Comparison of ENCODE assay signal across 20 cellular contexts in the genomic region with DNA sequence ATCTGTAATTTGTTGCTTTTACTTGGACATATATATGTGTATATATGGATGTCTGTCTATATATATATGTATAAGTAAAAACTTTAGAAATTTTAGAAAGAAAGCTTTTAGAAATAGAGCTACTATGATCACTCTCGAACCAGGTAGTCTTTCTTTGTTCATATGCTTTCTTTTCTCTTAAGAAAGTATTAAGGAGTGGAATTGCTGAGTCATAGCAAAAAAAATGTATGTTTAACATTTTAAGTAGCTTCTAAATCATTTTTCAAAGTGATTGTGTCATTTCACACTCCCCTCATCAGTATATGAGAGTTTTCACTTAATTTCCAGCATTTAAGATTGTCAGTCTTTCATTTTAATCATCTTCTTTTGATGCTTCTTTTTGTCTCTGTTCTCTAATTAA.
DNase-seq lines count a peak whose midpoint lies in the region; ATAC-seq, FAIRE-seq and TF ChIP-seq lines count a peak whose summit lies in the region.
"Had no signal": no experiment of that assay in that cellular context is flagged by ENCODE, and none has a peak within 500 bp of the region (broad histone marks: within the 10 kb centered on the region; RNA-seq: fewer than 3 reads in every experiment).

No MANE protein-coding gene starts in this region.

- ATAC-seq in HepG2 (no peak), right lobe of liver (no peak), HG02885 (IDR thresholded peaks at IDR 0.05; ENCODE audit: poor library complexity, unreplicated experiment) (no peak)
- ATAC-seq in stimulated activated effector memory CD8-positive, alpha-beta T cell treated with anti-CD3 and anti-CD28 coated beads, Interleukin-12 subunit alpha, Interleukin-12 subunit beta, amount 100 ng/mL, for 72 hours = no peak

- H2AK5ac ChIP-seq in H1 (ENCODE audit: low read depth, low read length) = no peak overlapping the region

- H4K8ac ChIP-seq in H1 (ENCODE audit: extremely low read depth, insufficient read depth, low read length) = no peak overlapping the region

- intact Hi-C loops in HepG2 (cut with micrococcal nuclease; ENCODE audit: unreplicated experiment) = no loop called here
- intact Hi-C loops in right lobe of liver (cut with DNase I) = no loop called here

- H3K9me3 Mint-ChIP-seq in stimulated activated effector memory CD8-positive, alpha-beta T cell treated with anti-CD3 and anti-CD28 coated beads, Interleukin-12 subunit alpha, Interleukin-12 subunit beta, amount 100 ng/mL, for 72 hours = peaks cover 11% of the 10 kb centered on the region

- in situ Hi-C loops in HepG2 (cut with HindIII; ENCODE audit: extremely low pct_ligation_motif_present, low pct_unique_long_range_greater_than_20kb) = no loop called here

- no peak overlapping the region for H3K27ac Mint-ChIP-seq in stimulated activated effector memory CD8-positive, alpha-beta T cell treated with anti-CD3 and anti-CD28 coated beads, Interleukin-12 subunit alpha, Interleukin-12 subunit beta, amount 100 ng/mL, for 72 hours
- H3K27ac Mint-ChIP-seq: CD4-positive, alpha-beta memory T cell had no signal

- H4K5ac ChIP-seq in H1 (ENCODE audit: insufficient read length, low read depth, low read length) = no peak overlapping the region

- no peak overlapping the region for H3K14ac ChIP-seq in H1 (ENCODE audit: insufficient read length)

- no peak overlapping the region for H3K27ac ChIP-seq in HepG2 (ENCODE audit: extremely low read length, insufficient read depth, low read length)
- H3K27ac ChIP-seq in right lobe of liver = no peak overlapping the region
- H3K27ac ChIP-seq in H1 (ENCODE audit: low read depth, low read length) = no peak overlapping the region
- H3K27ac ChIP-seq: KMS-11 had no signal

- no peak for TF ChIP-seq RAD21 in HepG2 (CRISPR knock-in tag; IDR thresholded peaks at IDR 0.05)
- TF ChIP-seq RAD21 in H1 (IDR thresholded peaks at IDR 0.05 in 1 of 2, conservative IDR thresholded peaks at IDR 0.05 in 1 of 2; ENCODE audit: low read depth in 2 of 2, low read length in 2 of 2) = no peak

- no peak for TF ChIP-seq CTCF in HepG2 (CRISPR knock-in tag; IDR thresholded peaks at IDR 0.05)
- no peak for TF ChIP-seq CTCF in right lobe of liver (IDR thresholded peaks at IDR 0.05)
- TF ChIP-seq CTCF in H1 (IDR thresholded peaks at IDR 0.05; ENCODE audit: control extremely low read depth in 1 of 3, insufficient read depth in 1 of 3, low read depth in 1 of 3, low read length in 3 of 3) = no peak
- no peak for TF ChIP-seq CTCF in retinal pigment epithelial cell (conservative IDR thresholded peaks at IDR 0.05; ENCODE audit: low read depth, low read length)

- no peaks in the 10 kb centered on the region for H3K79me1 ChIP-seq in H1 (ENCODE audit: low read depth, low read length)

- H3K4me1 Mint-ChIP-seq in stimulated activated effector memory CD8-positive, alpha-beta T cell treated with anti-CD3 and anti-CD28 coated beads, Interleukin-12 subunit alpha, Interleukin-12 subunit beta, amount 100 ng/mL, for 72 hours = no peaks in the 10 kb centered on the region
- H3K4me1 Mint-ChIP-seq: CD4-positive, alpha-beta memory T cell had no signal

- H4K20me1 ChIP-seq in HepG2 (ENCODE audit: insufficient read depth, low read length) (no peaks in the 10 kb centered on the region), H1 (replicated peaks in 1 of 2; ENCODE audit: control insufficient read depth in 1 of 2, insufficient read depth in 2 of 2, low read length in 2 of 2) (no peaks in the 10 kb centered on the region)

- H3K4me2 ChIP-seq in HepG2 (ENCODE audit: low read depth, low read length) = no peak overlapping the region
- H3K4me2 ChIP-seq in H1 (ENCODE audit: insufficient read depth in 1 of 2, low read depth in 2 of 2, low read length in 2 of 2) = no peak overlapping the region
- H3K4me2 ChIP-seq: KMS-11 had no signal

- H3K23me2 ChIP-seq in H1 (ENCODE audit: low read depth, low read length) = no peaks in the 10 kb centered on the region

- no peak overlapping the region for H3K23ac ChIP-seq in H1 (ENCODE audit: insufficient read length)

- H3K79me2 ChIP-seq in HepG2 (ENCODE audit: insufficient read depth, low read length) = no peaks in the 10 kb centered on the region
- H3K79me2 ChIP-seq in H1 (ENCODE audit: control insufficient read depth in 1 of 2, insufficient read depth in 2 of 2, low read length in 2 of 2) = no peaks in the 10 kb centered on the region

- no TSS peak for BruUV-seq in HepG2 (replicated peaks; lab: Mats Ljungman, UMichigan)

- H2BK5ac ChIP-seq in H1 (ENCODE audit: low read depth, low read length) = no peak overlapping the region

- no peak for TF ChIP-seq EP300 in HepG2 (IDR thresholded peaks at IDR 0.05; ENCODE audit: low read depth in 2 of 2, low read length in 2 of 2)
- TF ChIP-seq EP300 in HepG2 (CRISPR knock-in tag; IDR thresholded peaks at IDR 0.05; ENCODE audit: borderline replicate concordance) = no peak
- no peak for TF ChIP-seq EP300 in H1 (IDR thresholded peaks at IDR 0.05; ENCODE audit: borderline replicate concordance in 1 of 2, low read depth in 2 of 2, low read length in 2 of 2)

- POLR2A ChIA-PET in HepG2 (lab: Yijun Ruan, JAX) (no interaction called here), H1 (lab: Charles Lee; ENCODE audit: partially characterized antibody) (no interaction called here)

- no peak overlapping the region for H3K18ac ChIP-seq in H1 (ENCODE audit: extremely low read depth, low read length)

- no peaks in the 10 kb centered on the region for H3K36me3 ChIP-seq in HepG2 (replicated peaks in 1 of 2; ENCODE audit: control insufficient read depth in 1 of 2, insufficient read depth in 2 of 2, low read length in 2 of 2)
- H3K36me3 ChIP-seq in right lobe of liver = no peaks in the 10 kb centered on the region
- no peaks in the 10 kb centered on the region for H3K36me3 ChIP-seq in H1 (ENCODE audit: control insufficient read depth in 2 of 4, insufficient read depth in 4 of 4, low read length in 3 of 4)
- H3K36me3 ChIP-seq: HAP-1 had no signal

- H3K4me3 ChIP-seq in HepG2 (replicated peaks in 1 of 3; ENCODE audit: insufficient read depth in 1 of 3, low read depth in 2 of 3, low read length in 3 of 3) (no peak overlapping the region), right lobe of liver (no peak overlapping the region), H1 (ENCODE audit: extremely low read depth in 1 of 4, insufficient read depth in 2 of 4, low read depth in 3 of 4, low read length in 4 of 4) (no peak overlapping the region), retinal pigment epithelial cell (ENCODE audit: low read length) (no peak overlapping the region)
- H3K4me3 ChIP-seq: GM12878, HAP-1 had no signal

- no peak for DNase-seq in HepG2 (ENCODE audit: low spot score)
- no peak for DNase-seq in right lobe of liver
- DNase-seq in OCI-M1 (lab: John Stamatoyannopoulos, UW) = peak; percentile 23
- DNase-seq in H1 (ENCODE audit: low read depth in 1 of 2, low spot score in 2 of 2) = no peak
- DNase-seq in retinal pigment epithelial cell (ENCODE audit: low read depth) = peak; percentile 8
- no peak for DNase-seq in stimulated activated effector memory CD8-positive, alpha-beta T cell treated with anti-CD3 and anti-CD28 coated beads, Interleukin-12 subunit alpha, Interleukin-12 subunit beta, amount 100 ng/mL, for 72 hours (ENCODE audit: low spot score in 2 of 2)
- DNase-seq in NCI-H2081 (lab: John Stamatoyannopoulos, UW) = no peak
- DNase-seq: 8988T; CD4-positive, alpha-beta memory T cell; DMS153; NCI-H1048; NCI-H1436; NCI-H1930; NCI-H345; NCI-H526; Right ventricle myocardium superior had no signal

- H3K27me3 ChIP-seq in HepG2 (ENCODE audit: control insufficient read depth in 1 of 2, insufficient read depth in 2 of 2, low read length in 2 of 2) (no peaks in the 10 kb centered on the region), right lobe of liver (no peaks in the 10 kb centered on the region), H1 (replicated peaks in 1 of 4; ENCODE audit: control insufficient read depth in 3 of 4, extremely low read depth in 1 of 4, insufficient read depth in 3 of 4, low read length in 3 of 4) (no peaks in the 10 kb centered on the region)

- 2% methylated on average over 1 of the region's 1 CpG for WGBS in HepG2 (ENCODE audit: low lambda C conversion rate)
- 17% methylated on average over 1 of the region's 1 CpG for WGBS in right lobe of liver (ENCODE audit: insufficient coverage, low coverage, low lambda C conversion rate, missing lambda C conversion rate)
- 76% methylated on average over 1 of the region's 1 CpG; no CpG with 5 or more reads in 1 of the 2 experiments for WGBS in H1 (ENCODE audit: extremely low coverage in 1 of 2, insufficient coverage in 1 of 2, insufficient read length in 1 of 2, insufficient replicate concordance in 2 of 2, low coverage in 1 of 2, low lambda C conversion rate in 2 of 2, missing lambda C conversion rate in 1 of 2), 2 experiments

- no peak overlapping the region for H2BK15ac ChIP-seq in H1 (ENCODE audit: low read length)

- CTCF ChIA-PET in HepG2 (lab: Yijun Ruan, JAX; ENCODE audit: low intra/inter-chr PET ratio, low total read pairs) = no interaction called here
- CTCF ChIA-PET in H1 (lab: Charles Lee; ENCODE audit: partially characterized antibody) = no interaction called here

- no peak overlapping the region for H4K91ac ChIP-seq in H1 (replicated peaks; ENCODE audit: insufficient read length, low read length)

- H2BK20ac ChIP-seq in H1 (ENCODE audit: low read length) = no peak overlapping the region

- H3K4me1 ChIP-seq in HepG2 (ENCODE audit: insufficient read depth, low read length) (no peaks in the 10 kb centered on the region), right lobe of liver (no peaks in the 10 kb centered on the region), H1 (replicated peaks in 1 of 4; ENCODE audit: control insufficient read depth in 3 of 4, insufficient read depth in 4 of 4, low read length in 3 of 4) (peaks cover 0 to 5% (median 1%) of the 10 kb centered on the region in 4 experiments; a peak in 3 of 7 replicates)

- H2AFZ ChIP-seq in HepG2 (ENCODE audit: low read length) (no peak overlapping the region), H1 (ENCODE audit: low read length) (no peak overlapping the region)

- TF ChIP-seq POLR2A in HepG2 (IDR thresholded peaks at IDR 0.05; ENCODE audit: insufficient read depth in 1 of 2, low read depth in 2 of 2, low read length in 2 of 2) = no peak
- TF ChIP-seq POLR2A in right lobe of liver (IDR thresholded peaks at IDR 0.05) = no peak
- TF ChIP-seq POLR2A in H1 (IDR thresholded peaks at IDR 0.05; ENCODE audit: control extremely low read depth in 1 of 2, low read depth in 2 of 2, low read length in 2 of 2) = no peak

- no peak for FAIRE-seq in HepG2 (lab: Jason Lieb, UNC)
- no peak for FAIRE-seq in H1 (lab: Jason Lieb, UNC)
- FAIRE-seq: GM12878 had no signal

- H3K4me3 Mint-ChIP-seq in stimulated activated effector memory CD8-positive, alpha-beta T cell treated with anti-CD3 and anti-CD28 coated beads, Interleukin-12 subunit alpha, Interleukin-12 subunit beta, amount 100 ng/mL, for 72 hours = no peak overlapping the region
- H3K4me3 Mint-ChIP-seq: CD4-positive, alpha-beta memory T cell had no signal

- no peak overlapping the region for H3K4ac ChIP-seq in H1 (replicated peaks; ENCODE audit: insufficient read length, low read depth, low read length)

- no peak overlapping the region for H2BK120ac ChIP-seq in H1 (replicated peaks; ENCODE audit: low read depth, low read length)

- no peaks in the 10 kb centered on the region for H3K36me3 Mint-ChIP-seq in stimulated activated effector memory CD8-positive, alpha-beta T cell treated with anti-CD3 and anti-CD28 coated beads, Interleukin-12 subunit alpha, Interleukin-12 subunit beta, amount 100 ng/mL, for 72 hours
- H3K36me3 Mint-ChIP-seq: CD4-positive, alpha-beta memory T cell had no signal

- no peak overlapping the region for H3K56ac ChIP-seq in H1 (replicated peaks; ENCODE audit: insufficient read length, low read depth, low read length)

- H2BK12ac ChIP-seq in H1 (ENCODE audit: low read depth, low read length) = no peak overlapping the region

- H3K9ac ChIP-seq in HepG2 (ENCODE audit: insufficient read depth, low read depth, low read length) (no peak overlapping the region), H1 (replicated peaks in 1 of 4; ENCODE audit: extremely low read depth in 1 of 4, low read depth in 3 of 4, low read length in 3 of 4) (no peak overlapping the region)
- H3K9ac ChIP-seq: KMS-11 had no signal

- H3K9me3 ChIP-seq in HepG2 (ENCODE audit: low read length) (no peaks in the 10 kb centered on the region), right lobe of liver (no peaks in the 10 kb centered on the region), H1 (ENCODE audit: insufficient read depth in 2 of 2, low read depth in 1 of 2, low read length in 1 of 2) (no peaks in the 10 kb centered on the region)
- H3K9me3 ChIP-seq: HAP-1 had no signal

Comparison
In these comparisons a context has a peak if more than half of its experiments do, and no peak if none do; other contexts are left out.
1. DNase-seq: peak in OCI-M1 (single experiment) and retinal pigment epithelial cell (single experiment); none in HepG2 (single experiment), right lobe of liver (0 of 3), H1 (0 of 2), stimulated activated effector memory CD8-positive, alpha-beta T cell treated with anti-CD3 and anti-CD28 coated beads, Interleukin-12 subunit alpha, Interleukin-12 subunit beta, amount 100 ng/mL, for 72 hours (0 of 2) and NCI-H2081 (0 of 2).